In genomic region chr16:70765491-70765890, GRCh38 we compare ENCODE assay signal across 20 cellular contexts.
"Had no signal": no experiment of that assay in that cellular context is flagged by ENCODE, and none has a peak within 500 bp of the region (broad histone marks: within the 10 kb centered on the region; RNA-seq: fewer than 3 reads in every experiment).

No MANE protein-coding gene starts in this region.

- DNase-seq: effector memory CD8-positive, alpha-beta T cell; esophagus squamous epithelium; foreskin fibroblast; glutamatergic neuron; islet precursor cell; left cardiac atrium; naive thymus-derived CD4-positive, alpha-beta T cell; nephron progenitor cell; sigmoid colon; small intestine; stimulated activated CD4-positive, alpha-beta T cell treated with anti-CD3 and anti-CD28 coated beads, Interleukin-2, amount 100 ng/mL, for 48 hours; stimulated activated naive CD8-positive, alpha-beta T cell treated with anti-CD3 and anti-CD28 coated beads, Interleukin-15, Interleukin-2, amounts not matched to agents 100 U/mL and 50 U/mL, for 24 hours; tibial artery; upper lobe of left lung; uterus had no signal

- H3K4me3 Mint-ChIP-seq: dendritic cell treated with granulocyte-macrophage colony-stimulating factor and Interleukin-4, amounts not matched to agents 40 ng/mL and 50 ng/mL, for 4 days; effector memory CD8-positive, alpha-beta T cell; naive thymus-derived CD4-positive, alpha-beta T cell; nephron progenitor cell; stimulated activated effector memory CD8-positive, alpha-beta T cell treated with anti-CD3 and anti-CD28 coated beads, Interleukin-12 subunit alpha, Interleukin-12 subunit beta, amount 100 ng/mL, for 72 hours had no signal

- H3K27ac ChIP-seq: esophagus squamous epithelium, gastroesophageal sphincter, neutrophil, right atrium auricular region, sigmoid colon, tibial artery, upper lobe of left lung, uterus had no signal

- ATAC-seq: effector memory CD8-positive, alpha-beta T cell; gastroesophageal sphincter; left cardiac atrium; naive thymus-derived CD4-positive, alpha-beta T cell; stimulated activated effector memory CD8-positive, alpha-beta T cell treated with anti-CD3 and anti-CD28 coated beads, Interleukin-12 subunit alpha, Interleukin-12 subunit beta, amount 100 ng/mL, for 72 hours; stimulated activated naive CD8-positive, alpha-beta T cell treated with anti-CD3 and anti-CD28 coated beads, Interleukin-15, Interleukin-2, amounts not matched to agents 100 U/mL and 50 U/mL, for 24 hours had no signal

- H3K9me3 Mint-ChIP-seq: dendritic cell treated with granulocyte-macrophage colony-stimulating factor and Interleukin-4, amounts not matched to agents 40 ng/mL and 50 ng/mL, for 4 days; effector memory CD8-positive, alpha-beta T cell; naive thymus-derived CD4-positive, alpha-beta T cell; nephron progenitor cell; stimulated activated effector memory CD8-positive, alpha-beta T cell treated with anti-CD3 and anti-CD28 coated beads, Interleukin-12 subunit alpha, Interleukin-12 subunit beta, amount 100 ng/mL, for 72 hours had no signal

- H3K27me3 ChIP-seq: esophagus squamous epithelium, gastroesophageal sphincter, neutrophil, right atrium auricular region, sigmoid colon, tibial artery, upper lobe of left lung, uterus had no signal

- H3K4me3 ChIP-seq: esophagus squamous epithelium, gastroesophageal sphincter, right atrium auricular region, sigmoid colon, tibial artery, upper lobe of left lung, uterus had no signal

- H3K9me3 ChIP-seq: esophagus squamous epithelium, gastroesophageal sphincter, neutrophil, right atrium auricular region, sigmoid colon, tibial artery, upper lobe of left lung, uterus had no signal

- H3K4me1 ChIP-seq: uterus had no signal

- H3K36me3 ChIP-seq: uterus had no signal

- H3K27ac Mint-ChIP-seq: dendritic cell treated with granulocyte-macrophage colony-stimulating factor and Interleukin-4, amounts not matched to agents 40 ng/mL and 50 ng/mL, for 4 days; naive thymus-derived CD4-positive, alpha-beta T cell; stimulated activated effector memory CD8-positive, alpha-beta T cell treated with anti-CD3 and anti-CD28 coated beads, Interleukin-12 subunit alpha, Interleukin-12 subunit beta, amount 100 ng/mL, for 72 hours had no signal

- H3K27me3 Mint-ChIP-seq: dendritic cell treated with granulocyte-macrophage colony-stimulating factor and Interleukin-4, amounts not matched to agents 40 ng/mL and 50 ng/mL, for 4 days; effector memory CD8-positive, alpha-beta T cell; naive thymus-derived CD4-positive, alpha-beta T cell had no signal
